8 cellular contexts compared by ENCODE assay signal in the genomic region with DNA sequence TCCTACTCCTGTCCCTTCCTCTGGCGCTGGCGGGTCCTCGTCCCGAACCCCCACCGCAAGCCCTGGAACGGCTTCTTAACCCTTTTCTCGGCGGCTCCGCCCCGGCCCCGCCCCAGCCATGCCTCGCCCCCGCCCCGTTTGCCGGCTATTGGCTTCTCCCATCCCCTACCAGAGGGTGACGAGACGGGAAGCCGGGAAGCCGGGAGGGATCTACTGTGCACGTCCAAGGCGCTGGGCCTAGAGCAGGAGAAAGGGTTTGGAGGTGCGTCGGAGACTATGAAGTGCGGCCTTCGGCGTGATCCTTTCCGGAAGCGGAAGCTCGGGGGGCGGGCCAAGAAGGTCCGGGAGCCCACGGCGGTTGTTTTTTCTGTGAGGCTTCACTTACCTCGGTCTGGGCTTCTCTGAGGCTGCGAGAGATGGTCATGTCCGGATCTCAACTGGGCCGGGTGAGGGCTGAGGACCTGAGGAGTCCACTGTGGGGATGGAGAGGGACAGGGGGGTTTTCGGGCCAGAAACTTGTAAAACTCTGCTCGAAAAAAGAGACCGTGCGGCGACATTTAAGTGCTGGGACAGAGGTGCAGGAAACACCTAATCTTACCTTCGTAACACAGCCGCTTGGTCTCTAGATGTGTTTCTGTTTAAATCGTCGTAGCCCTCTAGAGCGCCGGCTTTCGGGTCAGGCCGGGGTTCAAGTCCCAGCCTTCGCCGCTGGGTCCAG. TPM values are rescaled to one million over a fixed set of nuclear protein-coding genes. Genes with fewer than 3 reads are reported as not detected.
DNase-seq lines count a peak whose midpoint lies in the region; ATAC-seq and TF ChIP-seq lines count a peak whose summit lies in the region.

No MANE protein-coding gene starts in this region.

- peaks cover 5% of the 10 kb centered on the region for H3K27me3 Mint-ChIP-seq in endothelial cell (ENCODE audit: unreplicated experiment)

- H3K4me1 ChIP-seq in mononuclear cell (ENCODE audit: insufficient read depth, low read length), result peaks cover 13% of the 10 kb centered on the region

- H3K4me3 Mint-ChIP-seq in endothelial cell (ENCODE audit: unreplicated experiment), result peak overlapping the region; percentile 92

- TF ChIP-seq CTCF in endothelial cell (IDR thresholded peaks at IDR 0.05; ENCODE audit: unreplicated experiment), result no peak

- H3K27ac Mint-ChIP-seq in endothelial cell (ENCODE audit: unreplicated experiment), result peak overlapping the region; percentile 74

- no peaks in the 10 kb centered on the region for H3K27me3 ChIP-seq in mononuclear cell (ENCODE audit: insufficient read depth, low read length)

- H3K4me1 Mint-ChIP-seq in endothelial cell (ENCODE audit: unreplicated experiment), result peaks cover 3% of the 10 kb centered on the region

- no peaks in the 10 kb centered on the region for H3K9me3 ChIP-seq in mononuclear cell (ENCODE audit: low read depth, low read length)

- no peaks in the 10 kb centered on the region for H3K9me3 Mint-ChIP-seq in endothelial cell (ENCODE audit: unreplicated experiment)

- ATAC-seq in GM18511 (IDR thresholded peaks at IDR 0.05; ENCODE audit: unreplicated experiment) (peak; percentile 93), HG03135 (IDR thresholded peaks at IDR 0.05; ENCODE audit: unreplicated experiment) (peak; percentile 95), HG02884 (IDR thresholded peaks at IDR 0.05; ENCODE audit: unreplicated experiment) (no peak)

- DNase-seq in NCI-H69 (lab: John Stamatoyannopoulos, UW) (peak; percentile 84), endothelial cell (ENCODE audit: low spot score) (peak; percentile 73)
- peak; percentile 51 for DNase-seq in activated CD8-positive, alpha-beta memory T cell treated with anti-CD3 and anti-CD28 coated beads, Interleukin-2, amount 50 U/mL, for 24 hours (ENCODE audit: extremely low read depth)
- peak; percentile 28 to 53 for DNase-seq in stimulated activated CD8-positive, alpha-beta memory T cell treated with anti-CD3 and anti-CD28 coated beads, Interleukin-2, amount 100 ng/mL, for 1 hour (ENCODE audit: low read depth in 2 of 2)

- H3K4me3 ChIP-seq in mononuclear cell (ENCODE audit: low read length), result peak overlapping the region; percentile 73

- peaks cover 3% of the 10 kb centered on the region for H3K36me3 Mint-ChIP-seq in endothelial cell (ENCODE audit: low read depth, unreplicated experiment)

RNA-seq across cellular contexts. Expression of gene ROPN1B, which starts 21.4 kb away (rescaled TPM):
- total RNA-seq in endothelial cell (ENCODE audit: unreplicated experiment), result not detected
- total RNA-seq in mononuclear cell, result 0.10 TPM
